16 cellular contexts compared by ENCODE assay signal in genomic region chr12:94258593-94258992, GRCh38.
DNase-seq lines count a peak whose midpoint lies in the region; ATAC-seq lines count a peak whose summit lies in the region.
"Had no signal": no experiment of that assay in that cellular context is flagged by ENCODE, and none has a peak within 500 bp of the region (broad histone marks: within the 10 kb centered on the region; RNA-seq: fewer than 3 reads in every experiment).

No MANE protein-coding gene starts in this region.

- H3K36me3 Mint-ChIP-seq in activated T-helper 17 cell treated with anti-CD3 and anti-CD28 coated beads, Interleukin-2, amount 50 U/mL, for 72 hours (ENCODE audit: low read depth): peaks cover 51% of the 10 kb centered on the region

- H3K4me1 Mint-ChIP-seq in activated T-helper 17 cell treated with anti-CD3 and anti-CD28 coated beads, Interleukin-2, amount 50 U/mL, for 72 hours: peaks cover 15% of the 10 kb centered on the region

- no peak overlapping the region for H3K27ac Mint-ChIP-seq in activated T-helper 17 cell treated with anti-CD3 and anti-CD28 coated beads, Interleukin-2, amount 50 U/mL, for 72 hours
- H3K27ac Mint-ChIP-seq: activated naive CD8-positive, alpha-beta T cell; stimulated activated naive CD8-positive, alpha-beta T cell treated with anti-CD3 and anti-CD28 coated beads, Interleukin-15, Interleukin-2, amounts not matched to agents 100 ng/mL and 50 ng/mL, for 24 hours had no signal

- H3K27me3 Mint-ChIP-seq in activated T-helper 17 cell treated with anti-CD3 and anti-CD28 coated beads, Interleukin-2, amount 50 U/mL, for 72 hours: no peaks in the 10 kb centered on the region
- H3K27me3 Mint-ChIP-seq: activated naive CD8-positive, alpha-beta T cell; stimulated activated naive CD8-positive, alpha-beta T cell treated with anti-CD3 and anti-CD28 coated beads, Interleukin-15, Interleukin-2, amounts not matched to agents 100 ng/mL and 50 ng/mL, for 24 hours had no signal

- DNase-seq in HT-29 (ENCODE audit: low spot score) (no peak), nucleus accumbens (lab: John Stamatoyannopoulos, UW) (no peak), KBM-7 (no peak), COR-L47 (lab: John Stamatoyannopoulos, UW) (no peak)
- DNase-seq: EL, foreskin fibroblast, NCI-H1105, NCI-H226, uterus had no signal

- H3K4me3 Mint-ChIP-seq in activated T-helper 17 cell treated with anti-CD3 and anti-CD28 coated beads, Interleukin-2, amount 50 U/mL, for 72 hours: no peak overlapping the region
- H3K4me3 Mint-ChIP-seq: activated naive CD8-positive, alpha-beta T cell; neural crest cell; stimulated activated naive CD8-positive, alpha-beta T cell treated with anti-CD3 and anti-CD28 coated beads, Interleukin-15, Interleukin-2, amounts not matched to agents 100 ng/mL and 50 ng/mL, for 24 hours had no signal

- no peaks in the 10 kb centered on the region for H3K9me3 Mint-ChIP-seq in activated T-helper 17 cell treated with anti-CD3 and anti-CD28 coated beads, Interleukin-2, amount 50 U/mL, for 72 hours
- H3K9me3 Mint-ChIP-seq: neural crest cell; stimulated activated naive CD8-positive, alpha-beta T cell treated with anti-CD3 and anti-CD28 coated beads, Interleukin-15, Interleukin-2, amounts not matched to agents 100 ng/mL and 50 ng/mL, for 24 hours had no signal

- in situ Hi-C loops in KBM-7 (cut with MboI; ENCODE audit: low pct_unique_long_range_greater_than_20kb, low sequenced_read_pairs): no loop called here

- peak; percentile 41 for ATAC-seq in GM18519 (IDR thresholded peaks at IDR 0.05; ENCODE audit: low FRiP score, unreplicated experiment)
- ATAC-seq in GM21515 (IDR thresholded peaks at IDR 0.05; ENCODE audit: unreplicated experiment): peak; percentile 37
- peak; percentile 40 for ATAC-seq in HG03175 (IDR thresholded peaks at IDR 0.05; ENCODE audit: unreplicated experiment)
- ATAC-seq in activated T-helper 17 cell treated with anti-CD3 and anti-CD28 coated beads, Interleukin-2, amount 50 U/mL, for 72 hours (replicated peaks): peak; percentile 41
